33 cellular contexts compared by ENCODE assay signal in genomic region chr2:31762085-31762484, GRCh38.
DNase-seq lines count a peak whose midpoint lies in the region; ATAC-seq and TF ChIP-seq lines count a peak whose summit lies in the region.
"Had no signal": no experiment of that assay in that cellular context is flagged by ENCODE, and none has a peak within 500 bp of the region (broad histone marks: within the 10 kb centered on the region; RNA-seq: fewer than 3 reads in every experiment).

No MANE protein-coding gene starts in this region.

- peaks cover 0 to 4% (median 0%) of the 10 kb centered on the region in 9 donors for H3K9me3 Mint-ChIP-seq in naive thymus-derived CD8-positive, alpha-beta T cell
- H3K9me3 Mint-ChIP-seq in activated T-cell treated with anti-CD3 and anti-CD28 coated beads, Interleukin-2, amount 50 U/mL, for 4 hours: no peaks in the 10 kb centered on the region
- H3K9me3 Mint-ChIP-seq: activated CD4-positive, alpha-beta T cell treated with anti-CD3 and anti-CD28 coated beads, Interleukin-2, amount 10 ng/mL, durations not matched to agents 7 days and 5 days; activated naive CD8-positive, alpha-beta T cell treated with anti-CD3 and anti-CD28 coated beads for 36 hours; effector memory CD8-positive, alpha-beta T cell; T-helper 2 cell treated with Interferon-gamma antibody and Interleukin-4, amounts not matched to agents 5 μg/mL and 100 μg/mL, for 36 hours had no signal

- peak; percentile 6 for TF ChIP-seq CTCF in AG09309 (IDR thresholded peaks at IDR 0.05; ENCODE audit: control insufficient read depth, insufficient read depth, low read depth, low read length, missing control alignments)
- peak; percentile 39; the same call in 1 of the 2 replicates for TF ChIP-seq CTCF in WERI-Rb-1 (IDR thresholded peaks at IDR 0.05; ENCODE audit: low read depth, low read length)
- peak; percentile 21 for TF ChIP-seq CTCF in epithelial cell of proximal tubule (conservative IDR thresholded peaks at IDR 0.05; ENCODE audit: low read depth, low read length)

- no peak overlapping the region for H3K27ac ChIP-seq in WERI-Rb-1
- H3K27ac ChIP-seq: ascending aorta, cardiac muscle cell, lower lobe of right lung, prostate gland, stomach had no signal

- peaks cover 0 to 1% (median 0%) of the 10 kb centered on the region in 3 donors for H3K36me3 Mint-ChIP-seq in naive thymus-derived CD8-positive, alpha-beta T cell
- H3K36me3 Mint-ChIP-seq in activated T-cell treated with anti-CD3 and anti-CD28 coated beads, Interleukin-2, amount 50 U/mL, for 4 hours (ENCODE audit: insufficient read depth): no peaks in the 10 kb centered on the region
- H3K36me3 Mint-ChIP-seq: activated naive CD8-positive, alpha-beta T cell treated with anti-CD3 and anti-CD28 coated beads for 36 hours had no signal

- POLR2A ChIA-PET in naive thymus-derived CD8-positive, alpha-beta T cell (lab: Charles Lee): no interaction called here

- no peak overlapping the region for H3K27ac Mint-ChIP-seq in naive thymus-derived CD8-positive, alpha-beta T cell
- H3K27ac Mint-ChIP-seq: activated CD4-positive, alpha-beta T cell treated with anti-CD3 and anti-CD28 coated beads, Interleukin-2, amount 10 ng/mL, durations not matched to agents 7 days and 5 days; activated naive CD8-positive, alpha-beta T cell treated with anti-CD3 and anti-CD28 coated beads for 36 hours; effector memory CD8-positive, alpha-beta T cell; T-helper 2 cell treated with Interferon-gamma antibody and Interleukin-4, amounts not matched to agents 5 μg/mL and 100 μg/mL, for 36 hours had no signal

- no peak overlapping the region for H3K4me3 Mint-ChIP-seq in naive thymus-derived CD8-positive, alpha-beta T cell
- H3K4me3 Mint-ChIP-seq in activated T-cell treated with anti-CD3 and anti-CD28 coated beads, Interleukin-2, amount 50 U/mL, for 4 hours: no peak overlapping the region
- H3K4me3 Mint-ChIP-seq: activated CD4-positive, alpha-beta T cell treated with anti-CD3 and anti-CD28 coated beads, Interleukin-2, amount 10 ng/mL, durations not matched to agents 7 days and 5 days; activated naive CD8-positive, alpha-beta T cell treated with anti-CD3 and anti-CD28 coated beads for 36 hours; effector memory CD8-positive, alpha-beta T cell; naive thymus-derived CD4-positive, alpha-beta T cell; T-helper 2 cell treated with Interferon-gamma antibody and Interleukin-4, amounts not matched to agents 5 μg/mL and 100 μg/mL, for 36 hours had no signal

- H3K4me3 ChIP-seq in AG09309 (ENCODE audit: control insufficient read depth, low read depth, low read length): no peak overlapping the region
- no peak overlapping the region for H3K4me3 ChIP-seq in WERI-Rb-1 (ENCODE audit: low read depth, low read length)
- no peak overlapping the region for H3K4me3 ChIP-seq in epithelial cell of proximal tubule (ENCODE audit: low read depth, low read length)
- H3K4me3 ChIP-seq: ascending aorta, cardiac muscle cell, lower lobe of right lung, prostate gland, stomach had no signal

- no peak for ATAC-seq in naive thymus-derived CD8-positive, alpha-beta T cell
- ATAC-seq in activated T-cell treated with anti-CD3 and anti-CD28 coated beads, Interleukin-2, amount 50 U/mL, for 4 hours: no peak
- ATAC-seq: effector memory CD8-positive, alpha-beta T cell; esophagus mucosa; lower lobe of right lung; naive thymus-derived CD4-positive, alpha-beta T cell; Right ventricle myocardium inferior; sciatic nerve had no signal

- H3K27me3 Mint-ChIP-seq in naive thymus-derived CD8-positive, alpha-beta T cell: peaks cover 0 to 9% (median 5%) of the 10 kb centered on the region in 5 donors
- H3K27me3 Mint-ChIP-seq in activated T-cell treated with anti-CD3 and anti-CD28 coated beads, Interleukin-2, amount 50 U/mL, for 4 hours (ENCODE audit: low read depth): no peaks in the 10 kb centered on the region
- H3K27me3 Mint-ChIP-seq: activated CD4-positive, alpha-beta T cell treated with anti-CD3 and anti-CD28 coated beads, Interleukin-2, amount 10 ng/mL, durations not matched to agents 7 days and 5 days; activated naive CD8-positive, alpha-beta T cell treated with anti-CD3 and anti-CD28 coated beads for 36 hours had no signal

- H3K9me3 ChIP-seq in WERI-Rb-1 (ENCODE audit: severe bottlenecking): no peaks in the 10 kb centered on the region
- H3K9me3 ChIP-seq: ascending aorta, lower lobe of right lung, prostate gland, stomach had no signal

- no peaks in the 10 kb centered on the region for H3K4me1 Mint-ChIP-seq in naive thymus-derived CD8-positive, alpha-beta T cell
- no peaks in the 10 kb centered on the region for H3K4me1 Mint-ChIP-seq in activated T-cell treated with anti-CD3 and anti-CD28 coated beads, Interleukin-2, amount 50 U/mL, for 4 hours (ENCODE audit: low read depth)
- H3K4me1 Mint-ChIP-seq: activated CD4-positive, alpha-beta T cell treated with anti-CD3 and anti-CD28 coated beads, Interleukin-2, amount 10 ng/mL, durations not matched to agents 7 days and 5 days; activated naive CD8-positive, alpha-beta T cell treated with anti-CD3 and anti-CD28 coated beads for 36 hours; naive thymus-derived CD4-positive, alpha-beta T cell had no signal

- peaks cover 15% of the 10 kb centered on the region for H3K27me3 ChIP-seq in WERI-Rb-1 (ENCODE audit: insufficient read depth, low read depth, severe bottlenecking)
- H3K27me3 ChIP-seq: ascending aorta, cardiac muscle cell, stomach had no signal

- H3K36me3 ChIP-seq in WERI-Rb-1: no peaks in the 10 kb centered on the region
- H3K36me3 ChIP-seq: ascending aorta, cardiac muscle cell, lower lobe of right lung, prostate gland, stomach had no signal

- no peak for DNase-seq in AG09309 (ENCODE audit: low read depth)
- DNase-seq in HuH-7 (ENCODE audit: low spot score): peak; percentile 8
- no peak for DNase-seq in WERI-Rb-1
- DNase-seq in epithelial cell of proximal tubule (ENCODE audit: low read depth): no peak
- DNase-seq in AG08396 (ENCODE audit: low spot score): no peak
- no peak for DNase-seq in naive thymus-derived CD8-positive, alpha-beta T cell
- DNase-seq in activated T-cell treated with anti-CD3 and anti-CD28 coated beads, Interleukin-2, amount 50 U/mL, for 4 hours: no peak
- DNase-seq: activated CD4-positive, alpha-beta T cell treated with anti-CD3 and anti-CD28 coated beads, Interleukin-2, amount 10 ng/mL, durations not matched to agents 7 days and 5 days; activated effector memory CD4-positive, alpha-beta T cell treated with anti-CD3 and anti-CD28 coated beads, Interleukin-2, amount 50 U/mL, for 16 hours; activated naive CD8-positive, alpha-beta T cell treated with anti-CD3 and anti-CD28 coated beads for 36 hours; activated T-cell treated with anti-CD3 and anti-CD28 coated beads, Interleukin-2, amount 50 U/mL, for 1 hour; C1 segment of cervical spinal cord; COR-L47; cortex of kidney; DMS79; effector memory CD8-positive, alpha-beta T cell; GDM1; head of caudate nucleus; kidney; lower lobe of right lung; naive thymus-derived CD4-positive, alpha-beta T cell; NCI-H1092 treated with DMSO at 0.1 percent for 48 hours; NCI-H187; nucleus accumbens; stimulated activated CD4-positive, alpha-beta T cell treated with anti-CD3 and anti-CD28 coated beads, Interleukin-2, amount 100 ng/mL, for 48 hours; stomach had no signal
